ENCODE assay signal across 15 cellular contexts in the genomic region with DNA sequence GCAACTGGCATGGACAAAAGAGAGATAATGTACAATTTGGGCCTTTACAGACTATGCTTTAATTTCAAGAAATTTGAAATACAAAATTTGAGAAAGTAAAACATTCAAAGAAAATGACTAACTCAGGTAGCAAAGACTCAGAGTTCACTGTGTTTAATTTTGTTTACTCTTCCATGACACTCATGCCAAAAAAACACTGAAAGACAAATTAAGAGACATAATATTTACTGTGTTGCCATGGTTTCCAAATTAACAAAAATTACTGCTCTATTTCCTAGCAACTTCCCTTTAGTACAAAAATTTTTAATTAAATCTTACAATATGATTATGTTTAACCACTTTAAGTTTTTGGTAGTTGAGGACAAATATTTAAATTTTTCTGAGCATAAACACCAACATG. TPM values are rescaled to one million over a fixed set of nuclear protein-coding genes. Genes with fewer than 3 reads are reported as not detected.
DNase-seq lines count a peak whose midpoint lies in the region; ATAC-seq and TF ChIP-seq lines count a peak whose summit lies in the region.
"Had no signal": no experiment of that assay in that cellular context is flagged by ENCODE, and none has a peak within 500 bp of the region (broad histone marks: within the 10 kb centered on the region; RNA-seq: fewer than 3 reads in every experiment).

No MANE protein-coding gene starts in this region.

- H3K27me3 ChIP-seq in dorsolateral prefrontal cortex, result no peaks in the 10 kb centered on the region
- no peaks in the 10 kb centered on the region for H3K27me3 ChIP-seq in SK-N-SH (ENCODE audit: insufficient read depth)

- H3K9me3 Mint-ChIP-seq in central memory CD8-positive, alpha-beta T cell, result no peaks in the 10 kb centered on the region
- H3K9me3 Mint-ChIP-seq: activated T-helper 1 cell treated with anti-CD3 and anti-CD28 coated beads, Interleukin-12 subunit alpha, Interleukin-12 subunit beta, Interleukin-2, Interleukin-4 antibody, amounts not matched to agents 30 ng/mL and 10 ng/mL and 1 ng/mL, durations not matched to agents 14 hours and 24 hours and 36 hours had no signal

- H2AFZ ChIP-seq in SK-N-SH (ENCODE audit: low read depth), result no peak overlapping the region

- peak overlapping the region; percentile 12 for H3K27ac ChIP-seq in mesodermal cell (ENCODE audit: low read depth, low read length, severe bottlenecking)
- no peak overlapping the region for H3K27ac ChIP-seq in dorsolateral prefrontal cortex
- peak overlapping the region in 1 of 2 experiments; percentile 18; a peak in 1 of 4 replicates for H3K27ac ChIP-seq in SK-N-SH (ENCODE audit: low read depth in 2 of 2, low read length in 1 of 2)

- peaks cover 57% of the 10 kb centered on the region for H3K36me3 ChIP-seq in mesodermal cell (ENCODE audit: control insufficient read depth, insufficient read depth, low read length)
- peaks cover 17 to 79% of the 10 kb centered on the region in 2 experiments for H3K36me3 ChIP-seq in SK-N-SH (replicated peaks in 1 of 2; ENCODE audit: control insufficient read depth in 1 of 2, insufficient read depth in 2 of 2, low read length in 1 of 2)

- no peaks in the 10 kb centered on the region for H3K27me3 Mint-ChIP-seq in central memory CD8-positive, alpha-beta T cell

- H3K9me3 ChIP-seq in mesodermal cell (ENCODE audit: control insufficient read depth, low read length) (no peaks in the 10 kb centered on the region), SK-N-SH (no peaks in the 10 kb centered on the region)

- 0 out of 2 replicates have a peak, but pooled peaks cover 3% of the 10 kb centered on the region for H4K20me1 ChIP-seq in SK-N-SH (ENCODE audit: insufficient read depth)

- no peak overlapping the region for H3K4me2 ChIP-seq in SK-N-SH

- TF ChIP-seq CTCF in dorsolateral prefrontal cortex (IDR thresholded peaks at IDR 0.05 in 54 of 56, conservative IDR thresholded peaks at IDR 0.05 in 2 of 56; ENCODE audit: low read depth in 1 of 56, partially characterized antibody in 56 of 56) (no peak), SK-N-SH (IDR thresholded peaks at IDR 0.05) (no peak)

- H3K4me3 ChIP-seq in mesodermal cell (ENCODE audit: extremely low read depth, insufficient read depth, low read length, poor library complexity, severe bottlenecking), result no peak overlapping the region
- no peak overlapping the region for H3K4me3 ChIP-seq in dorsolateral prefrontal cortex
- no peak overlapping the region for H3K4me3 ChIP-seq in SK-N-SH (ENCODE audit: low read depth in 2 of 2, low read length in 1 of 2)
- H3K4me3 ChIP-seq: GM12878 had no signal

- DNase-seq in AML-193 (lab: John Stamatoyannopoulos, UW) (peak; percentile 29 to 50), NAMALWA (ENCODE audit: low spot score) (peak; percentile 24), OCI-M1 (lab: John Stamatoyannopoulos, UW) (no peak), glomerular visceral epithelial cell (ENCODE audit: extremely low spot score) (no peak), dorsolateral prefrontal cortex (no peak), SK-N-SH (no peak)
- DNase-seq in central memory CD8-positive, alpha-beta T cell (ENCODE audit: low spot score in 2 of 2), result no peak
- DNase-seq: aorta; effector memory CD4-positive, alpha-beta T cell; NCI-H2227 treated with DMSO at 0.1 percent for 48 hours; RPMI8226; T-helper 9 cell had no signal

- CTCF ChIA-PET in SK-N-SH (lab: Yijun Ruan, JAX), result no interaction called here

- no peaks in the 10 kb centered on the region for H3K4me1 ChIP-seq in mesodermal cell (ENCODE audit: control insufficient read depth, insufficient read depth, low read length, poor library complexity, severe bottlenecking)
- H3K4me1 ChIP-seq in SK-N-SH (ENCODE audit: control insufficient read depth in 1 of 2, insufficient read depth in 2 of 2, low read depth in 1 of 2, low read length in 1 of 2), result no peaks in the 10 kb centered on the region

- no peaks in the 10 kb centered on the region for H3K9me2 ChIP-seq in SK-N-SH

- intact Hi-C loops in dorsolateral prefrontal cortex (cut with DNase I), result no loop called here

- H3K79me2 ChIP-seq in SK-N-SH (ENCODE audit: insufficient read depth), result peaks cover 65% of the 10 kb centered on the region

- H3F3A ChIP-seq in SK-N-SH (replicated peaks; ENCODE audit: insufficient read depth), result no peaks in the 10 kb centered on the region

- POLR2A ChIA-PET in SK-N-SH (lab: Yijun Ruan, JAX), result no interaction called here

- peaks cover 15% of the 10 kb centered on the region for H3K36me3 Mint-ChIP-seq in central memory CD8-positive, alpha-beta T cell (ENCODE audit: insufficient read depth)

- H3K9ac ChIP-seq in SK-N-SH, result no peak overlapping the region

- TF ChIP-seq RAD21 in SK-N-SH (IDR thresholded peaks at IDR 0.05; ENCODE audit: low read length), result no peak

- ATAC-seq in central memory CD8-positive, alpha-beta T cell (replicated peaks; ENCODE audit: extremely low read depth, poor library complexity, severe bottlenecking), result no peak
- ATAC-seq: GM12878 had no signal

- H3K4me3 Mint-ChIP-seq in central memory CD8-positive, alpha-beta T cell, result no peak overlapping the region
- H3K4me3 Mint-ChIP-seq: activated T-helper 1 cell treated with anti-CD3 and anti-CD28 coated beads, Interleukin-12 subunit alpha, Interleukin-12 subunit beta, Interleukin-2, Interleukin-4 antibody, amounts not matched to agents 30 ng/mL and 10 ng/mL and 1 ng/mL, durations not matched to agents 14 hours and 24 hours and 36 hours had no signal

- no peak for TF ChIP-seq EP300 in SK-N-SH (IDR thresholded peaks at IDR 0.05; ENCODE audit: borderline replicate concordance in 1 of 2, low read depth in 1 of 2, low read length in 1 of 2)

- peak overlapping the region; percentile 16 for H3K27ac Mint-ChIP-seq in central memory CD8-positive, alpha-beta T cell (ENCODE audit: low read depth)
- H3K27ac Mint-ChIP-seq: activated T-helper 1 cell treated with anti-CD3 and anti-CD28 coated beads, Interleukin-12 subunit alpha, Interleukin-12 subunit beta, Interleukin-2, Interleukin-4 antibody, amounts not matched to agents 30 ng/mL and 10 ng/mL and 1 ng/mL, durations not matched to agents 14 hours and 24 hours and 36 hours had no signal

- H3K4me1 Mint-ChIP-seq in central memory CD8-positive, alpha-beta T cell, result peaks cover 17% of the 10 kb centered on the region

TF ChIP-seq in SK-N-SH, 30 proteins besides CTCF, POLR2A, EP300 and RAD21:
- no peak for TF ChIP-seq TAF1 (IDR thresholded peaks at IDR 0.05; ENCODE audit: borderline replicate concordance, low read depth, low read length)
- no peak for TF ChIP-seq MEF2A (IDR thresholded peaks at IDR 0.05; ENCODE audit: borderline replicate concordance, low read depth)
- no peak for TF ChIP-seq NFIC (IDR thresholded peaks at IDR 0.05; ENCODE audit: borderline replicate concordance)
- no peak for TF ChIP-seq TCF12 (IDR thresholded peaks at IDR 0.05)
- TF ChIP-seq JUND (IDR thresholded peaks at IDR 0.05), result no peak
- TF ChIP-seq YY1 (IDR thresholded peaks at IDR 0.05; ENCODE audit: low read depth), result no peak

RNA-seq across cellular contexts. Expression of gene LRRFIP2, which starts 29.6 kb away (rescaled TPM):
- polyA plus RNA-seq in mesodermal cell (2013, experiment 1 of 2), result 34.4 TPM
- 39.8 TPM for polyA plus RNA-seq in mesodermal cell (2013, experiment 2 of 2)
- total RNA-seq in dorsolateral prefrontal cortex, result 100 to 1,000 TPM in 21 of 120 experiments, 10 to 100 TPM in 99; 63.9 to 133 (median 88.6) TPM
- polyA plus RNA-seq in SK-N-SH (2012; rRNA removed), result 27.2 and 29.8 TPM in 2 replicates
- 35.1 and 44.4 TPM in 2 replicates for polyA plus RNA-seq in SK-N-SH (2012; cell fraction: cytosol; rRNA removed)
- polyA plus RNA-seq in SK-N-SH (2012; cell fraction: nucleus; rRNA removed), result 24.2 and 39.5 TPM in 2 replicates

Comparison
In these comparisons a context has a peak if more than half of its experiments do, and no peak if none do; other contexts are left out.
1. DNase-seq: peak in AML-193 (2 of 2) and NAMALWA (single experiment); none in central memory CD8-positive, alpha-beta T cell (0 of 2), OCI-M1 (single experiment), glomerular visceral epithelial cell (single experiment), dorsolateral prefrontal cortex (0 of 10) and SK-N-SH (single experiment).